In genomic region chr19:8485561-8486371, GRCh38 we compare ENCODE assay signal across 15 cellular contexts. TPM values are rescaled to one million over a fixed set of nuclear protein-coding genes. Genes with fewer than 3 reads are reported as not detected.
DNase-seq lines count a peak whose midpoint lies in the region; ATAC-seq, FAIRE-seq and TF ChIP-seq lines count a peak whose summit lies in the region.
"Had no signal": no experiment of that assay in that cellular context is flagged by ENCODE, and none has a peak within 500 bp of the region (broad histone marks: within the 10 kb centered on the region; RNA-seq: fewer than 3 reads in every experiment).

No MANE protein-coding gene starts in this region.

- TF ChIP-seq RAD21 in IMR-90 (IDR thresholded peaks at IDR 0.05; ENCODE audit: low read length) (no peak), GM12878 (IDR thresholded peaks at IDR 0.05; ENCODE audit: insufficient read depth, low read depth, low read length) (no peak)

- peaks cover 9% of the 10 kb centered on the region; the same call in 1 of the 2 replicates for H3K9me1 ChIP-seq in IMR-90 (ENCODE audit: insufficient read depth, low read length)

- H3K36me3 Mint-ChIP-seq in CD8-positive, alpha-beta T cell, result peaks cover 84% of the 10 kb centered on the region
- H3K36me3 Mint-ChIP-seq in neural crest cell (ENCODE audit: low read depth), result peaks cover 36% of the 10 kb centered on the region

- BruUV-seq in IMR-90 (replicated peaks; lab: Mats Ljungman, UMichigan) (TSS peak; percentile 83), GM12878 (replicated peaks; lab: Mats Ljungman, UMichigan) (TSS peak; percentile 79)

- SMC1A ChIA-PET in GM12878 (lab: Charles Lee; ENCODE audit: uncharacterized antibody, unreplicated experiment), result no interaction called here

- no peak overlapping the region for H2BK20ac ChIP-seq in IMR-90 (ENCODE audit: low read depth, low read length)

- TF ChIP-seq POLR2A in IMR-90 (IDR thresholded peaks at IDR 0.05; ENCODE audit: low read depth, low read length) (no peak), GM12878 (IDR thresholded peaks at IDR 0.05; ENCODE audit: low read depth, low read length) (no peak; the same call in none of the 2 replicates)

- H2BK15ac ChIP-seq in IMR-90 (ENCODE audit: low read depth, low read length), result no peak overlapping the region

- CTCF ChIA-PET in CD8-positive, alpha-beta T cell (lab: Charles Lee), result interaction anchor here (0.7 to 29.8 kb wide), 9 partner anchors 11 to 100 kb away, joined by 3 to 362 read pairs (median 6); partner anchors contain the start of genes MYO1F and ZNF414
- CTCF ChIA-PET in IMR-90 (lab: Yijun Ruan, JAX) (no interaction called here), GM12878 (lab: Yijun Ruan, JAX) (no interaction called here)

- H3K4me1 Mint-ChIP-seq in CD8-positive, alpha-beta T cell (ENCODE audit: low read depth), result peaks cover 53% of the 10 kb centered on the region
- H3K4me1 Mint-ChIP-seq in neural crest cell, result peaks cover 39% of the 10 kb centered on the region

- H3K18ac ChIP-seq in IMR-90 (ENCODE audit: low read depth, low read length), result no peak overlapping the region

- in situ Hi-C loops in IMR-90 (cut with MboI; ENCODE audit: low sequenced_read_pairs) (no loop called here), GM12878 (cut with MboI) (no loop called here)

- TF ChIP-seq EP300 in GM12878 (IDR thresholded peaks at IDR 0.05; ENCODE audit: borderline replicate concordance in 1 of 2, control insufficient read depth in 1 of 2, low read depth in 2 of 2, low read length in 2 of 2), result no peak

- peak overlapping the region; percentile 73 for H3K27ac Mint-ChIP-seq in CD8-positive, alpha-beta T cell
- H3K27ac Mint-ChIP-seq in neural crest cell (ENCODE audit: unreplicated experiment), result peak overlapping the region; percentile 89

- H4K5ac ChIP-seq in IMR-90 (ENCODE audit: low read depth, low read length), result no peak overlapping the region

- 97% methylated on average over 56 of the region's 62 CpGs; no CpG with 5 or more reads in 1 of the 2 experiments for WGBS in IMR-90 (ENCODE audit: extremely low coverage in 2 of 2, insufficient read length in 1 of 2), 2 experiments
- WGBS in GM12878 (ENCODE audit: insufficient coverage, insufficient replicate concordance, low lambda C conversion rate, missing lambda C conversion rate), result 99% methylated on average over 62 of the region's 62 CpGs

- H4K20me1 ChIP-seq in IMR-90 (ENCODE audit: insufficient read depth, low read length), result peaks cover 62% of the 10 kb centered on the region
- peaks cover 5% of the 10 kb centered on the region for H4K20me1 ChIP-seq in GM12878 (ENCODE audit: control insufficient read depth, insufficient read depth)

- no peak overlapping the region for H3K23ac ChIP-seq in IMR-90 (ENCODE audit: low read depth, low read length)

- H2AK9ac ChIP-seq in IMR-90 (replicated peaks; ENCODE audit: low read depth, low read length, poor library complexity), result no peak overlapping the region

- dilution Hi-C loops in IMR-90 (cut with HindIII; ENCODE audit: low sequenced_read_pairs, unreplicated experiment), result no loop called here

- H3K27ac ChIP-seq in CD8-positive, alpha-beta T cell (ENCODE audit: low read depth, low read length), result no peak overlapping the region
- H3K27ac ChIP-seq in IMR-90 (ENCODE audit: insufficient read depth, low read length), result no peak overlapping the region
- H3K27ac ChIP-seq in GM12878 (ENCODE audit: control insufficient read depth, insufficient read depth), result no peak overlapping the region
- H3K27ac ChIP-seq: hepatocyte, sigmoid colon had no signal

- no peak for TF ChIP-seq CTCF in CD8-positive, alpha-beta T cell (IDR thresholded peaks at IDR 0.05)
- TF ChIP-seq CTCF in IMR-90 (conservative IDR thresholded peaks at IDR 0.05; ENCODE audit: low read depth, low read length) (no peak), GM12878 (IDR thresholded peaks at IDR 0.05 in 2 of 3, conservative IDR thresholded peaks at IDR 0.05 in 1 of 3; ENCODE audit: control insufficient read depth in 2 of 3, extremely low read depth in 1 of 3, insufficient read depth in 1 of 3, low read depth in 3 of 3, low read length in 3 of 3) (no peak), neural crest cell (conservative IDR thresholded peaks at IDR 0.05) (no peak)

- no peak overlapping the region for H2AK5ac ChIP-seq in IMR-90 (ENCODE audit: low read depth, low read length)

- no peaks in the 10 kb centered on the region for H3K27me3 Mint-ChIP-seq in CD8-positive, alpha-beta T cell (ENCODE audit: low read depth)
- H3K27me3 Mint-ChIP-seq in neural crest cell (ENCODE audit: low read depth), result peaks cover 5% of the 10 kb centered on the region
- H3K27me3 Mint-ChIP-seq: naive B cell had no signal

- POLR2A ChIA-PET in CD8-positive, alpha-beta T cell (lab: Charles Lee), result interaction anchor here (3.8 kb wide), 1 partner anchor 93 kb away, joined by 25 read pairs; the partner anchor contains the start of gene MYO1F
- POLR2A ChIA-PET in IMR-90 (lab: Charles Lee; ENCODE audit: unreplicated experiment) (no interaction called here), GM12878 (lab: Charles Lee) (no interaction called here)

- no peak for ATAC-seq in CD8-positive, alpha-beta T cell
- no peak for ATAC-seq in IMR-90 (ENCODE audit: low read depth)
- no peak for ATAC-seq in GM12878
- no peak for ATAC-seq in HG03039 (IDR thresholded peaks at IDR 0.05; ENCODE audit: unreplicated experiment)
- no peak for ATAC-seq in HG03439 (IDR thresholded peaks at IDR 0.05; ENCODE audit: unreplicated experiment)

- H3K4me2 ChIP-seq in IMR-90 (ENCODE audit: low read depth, low read length) (no peak overlapping the region), GM12878 (ENCODE audit: control insufficient read depth, insufficient read depth) (no peak overlapping the region)
- H3K4me2 ChIP-seq: hepatocyte had no signal

- H3K4me1 ChIP-seq in CD8-positive, alpha-beta T cell (ENCODE audit: insufficient read depth, low read length), result peaks cover 36% of the 10 kb centered on the region
- H3K4me1 ChIP-seq in IMR-90 (ENCODE audit: control insufficient read depth, insufficient read depth, low read length) (no peaks in the 10 kb centered on the region), GM12878 (ENCODE audit: control insufficient read depth, insufficient read depth, low read length) (peaks cover 7% of the 10 kb centered on the region)

- peaks cover 7% of the 10 kb centered on the region for H3K79me2 ChIP-seq in GM12878 (ENCODE audit: control insufficient read depth, insufficient read depth, low read length)

- H3K4me3 ChIP-seq in CD8-positive, alpha-beta T cell (ENCODE audit: low read depth, low read length), result no peak overlapping the region
- H3K4me3 ChIP-seq in IMR-90 (ENCODE audit: insufficient read depth, low read depth, low read length) (no peak overlapping the region), GM12878 (no peak overlapping the region)
- H3K4me3 ChIP-seq: hepatocyte, sigmoid colon had no signal

- H3K36me3 ChIP-seq in CD8-positive, alpha-beta T cell (ENCODE audit: insufficient read depth, low read length), result peaks cover 37% of the 10 kb centered on the region
- peaks cover 78% of the 10 kb centered on the region for H3K36me3 ChIP-seq in IMR-90 (ENCODE audit: control insufficient read depth, insufficient read depth, low read length)
- peaks cover 48 to 60% of the 10 kb centered on the region in 2 experiments for H3K36me3 ChIP-seq in GM12878 (ENCODE audit: control insufficient read depth in 2 of 2, insufficient read depth in 2 of 2, low read length in 1 of 2)

- no peak overlapping the region for H3K4ac ChIP-seq in IMR-90 (ENCODE audit: low read depth, low read length)

- intact Hi-C loops in CD8-positive, alpha-beta T cell (cut with DNase I, micrococcal nuclease), result loop anchor here in 1 of 2 experiments (2.0 kb wide), 1 partner anchor 95 kb away; no protein-coding TSS in a partner anchor
- intact Hi-C loops in IMR-90 (cut with micrococcal nuclease), result no loop called here
- intact Hi-C loops in GM12878 (cut with micrococcal nuclease; ENCODE audit: unreplicated experiment), result no loop called here

- RAD21 ChIA-PET in GM12878 (lab: Charles Lee; ENCODE audit: unreplicated experiment), result no interaction called here

- H3K4me3 Mint-ChIP-seq in CD8-positive, alpha-beta T cell, result no peak overlapping the region
- H3K4me3 Mint-ChIP-seq in neural crest cell, result no peak overlapping the region

- H2BK5ac ChIP-seq in IMR-90 (ENCODE audit: low read depth, low read length, poor library complexity, severe bottlenecking), result no peak overlapping the region

- H3K79me1 ChIP-seq in IMR-90 (ENCODE audit: low read depth in 1 of 2, low read length in 2 of 2), result peaks cover 18 to 74% of the 10 kb centered on the region in 2 experiments

- H3K9me3 Mint-ChIP-seq in CD8-positive, alpha-beta T cell, result no peaks in the 10 kb centered on the region
- H3K9me3 Mint-ChIP-seq in neural crest cell, result no peaks in the 10 kb centered on the region
- H3K9me3 Mint-ChIP-seq: naive B cell had no signal

- no peak overlapping the region for H3K56ac ChIP-seq in IMR-90 (ENCODE audit: extremely low read depth, insufficient read depth, low read length)

- H4K91ac ChIP-seq in IMR-90 (ENCODE audit: insufficient read depth, low read depth, low read length), result no peak overlapping the region

- H4K8ac ChIP-seq in IMR-90 (ENCODE audit: low read depth in 2 of 2, low read length in 2 of 2), result no peak overlapping the region

- FAIRE-seq in GM12878 (lab: Jason Lieb, UNC), result no peak
- FAIRE-seq: colon, H54 had no signal

- H2AFZ ChIP-seq in IMR-90 (replicated peaks; ENCODE audit: low read length, poor library complexity) (no peak overlapping the region), GM12878 (ENCODE audit: control insufficient read depth, low read depth, low read length) (no peak overlapping the region)
- H2AFZ ChIP-seq: hepatocyte had no signal

- no peak overlapping the region for H2BK120ac ChIP-seq in IMR-90 (ENCODE audit: low read depth, low read length)

- no peak overlapping the region for H3K9ac ChIP-seq in IMR-90 (ENCODE audit: low read depth, low read length)
- H3K9ac ChIP-seq in GM12878 (ENCODE audit: control insufficient read depth, insufficient read depth, low read length), result no peak overlapping the region

- DNase-seq in CD8-positive, alpha-beta T cell, result no peak
- DNase-seq in IMR-90 (no peak), GM12878 (ENCODE audit: low read depth, low spot score) (no peak), neural crest cell (ENCODE audit: low read depth, low spot score) (no peak), SKM-1 (lab: John Stamatoyannopoulos, UW; ENCODE audit: unreplicated experiment) (no peak)
- DNase-seq: naive B cell, NCI-H2081, sigmoid colon had no signal

- H3K9me3 ChIP-seq in CD8-positive, alpha-beta T cell (ENCODE audit: low read length), result no peaks in the 10 kb centered on the region
- H3K9me3 ChIP-seq in IMR-90 (ENCODE audit: control insufficient read depth, insufficient read depth, low read length), result no peaks in the 10 kb centered on the region
- H3K9me3 ChIP-seq in GM12878 (replicated peaks; ENCODE audit: control insufficient read depth, insufficient read depth, low read length), result no peaks in the 10 kb centered on the region
- H3K9me3 ChIP-seq: sigmoid colon had no signal

- no peaks in the 10 kb centered on the region for H3K27me3 ChIP-seq in CD8-positive, alpha-beta T cell (ENCODE audit: insufficient read depth, low read length)
- H3K27me3 ChIP-seq in IMR-90 (ENCODE audit: control insufficient read depth, insufficient read depth, low read length) (no peaks in the 10 kb centered on the region), GM12878 (replicated peaks in 1 of 2; ENCODE audit: control insufficient read depth in 2 of 2, insufficient read depth in 2 of 2, low read length in 1 of 2) (no peaks in the 10 kb centered on the region)
- H3K27me3 ChIP-seq: hepatocyte, sigmoid colon had no signal

- H3K14ac ChIP-seq in IMR-90 (replicated peaks; ENCODE audit: low read depth, low read length), result no peak overlapping the region

RNA-seq across cellular contexts. Expression of gene PRAM1, which starts 16.7 kb away (rescaled TPM):
- total RNA-seq in CD8-positive, alpha-beta T cell, result 1 to 10 TPM; 1.8 to 1.9 TPM
- total RNA-seq in IMR-90 (2012; rRNA removed) (not detected in 2 replicates), GM12878 (2014; rRNA removed) (not detected in 2 replicates), GM12878 (2014; rRNA removed; fragmentation: Illumina TruSeq; extraction: Trizol) (not detected in 2 replicates), GM12878 (2021) (0.08 TPM in 1 of 2 replicates, not detected in the other), neural crest cell (0.21 and 0.55 TPM in 2 replicates)
- polyA plus RNA-seq in IMR-90 (2012; rRNA removed) (0.09 TPM in 2 replicates), GM12878 (2011; rRNA removed) (not detected in 2 replicates), GM12878 (2014; fragmentation: Illumina TruSeq; extraction: Trizol) (0.03 TPM in 1 of 2 replicates, not detected in the other), GM12878 (2014; fragmentation: Nextera tagmentation; extraction: Ambion mirVana) (not detected), GM12878 (2014; rRNA removed) (0.08 and 0.49 TPM in 2 replicates), GM12878 (2016; fragmentation: Nextera tagmentation; extraction: Ambion mirVana) (not detected)
- polyA plus RNA-seq in IMR-90 (2012; cell fraction: cytosol; rRNA removed), result 0.02 TPM in 1 of 2 replicates, not detected in the other
- polyA plus RNA-seq in IMR-90 (2012; cell fraction: nucleus; rRNA removed; ENCODE audit: low replicate concordance), result 0.66 and 0.70 TPM in 2 replicates
- 1.1 and 1.6 TPM in 2 replicates for total RNA-seq in GM12878 (2013; cell fraction: nucleolus; rRNA removed)
- polyA plus RNA-seq in GM12878 (2011; ENCODE audit: low read depth), result not detected
- polyA plus RNA-seq in GM12878 (2011; cell fraction: cytosol; rRNA removed), result not detected in 2 replicates
- 0.18 and 0.30 TPM in 2 replicates for polyA plus RNA-seq in GM12878 (2011; cell fraction: nucleus; rRNA removed)
- 0.10 and 0.24 TPM in 2 replicates for polyA plus RNA-seq in GM12878 (2012)
- not detected in 2 replicates for polyA minus RNA-seq in GM12878 (2011; rRNA and poly(A)+ RNA removed)
- not detected in 2 replicates for polyA minus RNA-seq in GM12878 (2011; cell fraction: cytosol; rRNA and poly(A)+ RNA removed)
- polyA minus RNA-seq in GM12878 (2011; cell fraction: nucleus; rRNA and poly(A)+ RNA removed), result not detected in 2 replicates
- total RNA-seq: M059J, SK-MEL-5 had no signal

RNA-seq across cellular contexts. Expression of gene ZNF414, which starts 28.2 kb away (rescaled TPM):
- 10 to 100 TPM; 26.3 to 33.1 TPM for total RNA-seq in CD8-positive, alpha-beta T cell
- total RNA-seq in IMR-90 (2012; rRNA removed) (1.1 and 3.2 TPM in 2 replicates), GM12878 (2014; rRNA removed) (4.4 and 5.3 TPM in 2 replicates), GM12878 (2014; rRNA removed; fragmentation: Illumina TruSeq; extraction: Trizol) (0.45 and 0.92 TPM in 2 replicates), GM12878 (2021) (23.7 and 26.4 TPM in 2 replicates), neural crest cell (31.1 and 31.8 TPM in 2 replicates)
- polyA plus RNA-seq in IMR-90 (2012; rRNA removed) (14.2 and 20.8 TPM in 2 replicates), GM12878 (2011; rRNA removed) (0.26 and 1.9 TPM in 2 replicates), GM12878 (2014; fragmentation: Illumina TruSeq; extraction: Trizol) (0.94 TPM in 1 of 2 replicates, not detected in the other), GM12878 (2014; fragmentation: Nextera tagmentation; extraction: Ambion mirVana) (under 1 TPM in 1 of 2 experiments, not detected in 1; 0.16 TPM), GM12878 (2014; rRNA removed) (12.5 and 24.5 TPM in 2 replicates), GM12878 (2016; fragmentation: Nextera tagmentation; extraction: Ambion mirVana) (10 to 100 TPM in 1 of 2 experiments, 1 to 10 TPM in 1; 5.7 to 12.1 TPM)
- 28.7 and 38.5 TPM in 2 replicates for polyA plus RNA-seq in IMR-90 (2012; cell fraction: cytosol; rRNA removed)
- polyA plus RNA-seq in IMR-90 (2012; cell fraction: nucleus; rRNA removed; ENCODE audit: low replicate concordance), result 35.8 and 108 TPM in 2 replicates
- 8.0 and 13.6 TPM in 2 replicates for total RNA-seq in GM12878 (2013; cell fraction: nucleolus; rRNA removed)
- 5.8 TPM for polyA plus RNA-seq in GM12878 (2011; ENCODE audit: low read depth)
- 3.2 and 3.9 TPM in 2 replicates for polyA plus RNA-seq in GM12878 (2011; cell fraction: cytosol; rRNA removed)
- polyA plus RNA-seq in GM12878 (2011; cell fraction: nucleus; rRNA removed), result 17.8 and 22.8 TPM in 2 replicates
- polyA plus RNA-seq in GM12878 (2012), result 15.5 and 15.9 TPM in 2 replicates
- polyA minus RNA-seq in GM12878 (2011; rRNA and poly(A)+ RNA removed), result 0.80 and 3.5 TPM in 2 replicates
- polyA minus RNA-seq in GM12878 (2011; cell fraction: cytosol; rRNA and poly(A)+ RNA removed), result 5.8 and 9.2 TPM in 2 replicates
- polyA minus RNA-seq in GM12878 (2011; cell fraction: nucleus; rRNA and poly(A)+ RNA removed), result 3.1 and 6.0 TPM in 2 replicates

RNA-seq across cellular contexts. Expression of gene HNRNPM, which starts 41.0 kb away (rescaled TPM):
- total RNA-seq in CD8-positive, alpha-beta T cell, result 100 to 1,000 TPM; 268 to 278 TPM
- 75.6 and 90.5 TPM in 2 replicates for total RNA-seq in IMR-90 (2012; rRNA removed)
- polyA plus RNA-seq in IMR-90 (2012; rRNA removed), result 197 and 249 TPM in 2 replicates
- 223 and 344 TPM in 2 replicates for polyA plus RNA-seq in IMR-90 (2012; cell fraction: cytosol; rRNA removed)
- 124 and 380 TPM in 2 replicates for polyA plus RNA-seq in IMR-90 (2012; cell fraction: nucleus; rRNA removed; ENCODE audit: low replicate concordance)
- 182 and 185 TPM in 2 replicates for total RNA-seq in GM12878 (2013; cell fraction: nucleolus; rRNA removed)
- total RNA-seq in GM12878 (2014; rRNA removed), result 127 and 175 TPM in 2 replicates
- 146 and 155 TPM in 2 replicates for total RNA-seq in GM12878 (2014; rRNA removed; fragmentation: Illumina TruSeq; extraction: Trizol)
- 314 and 339 TPM in 2 replicates for total RNA-seq in GM12878 (2021)
- 138 TPM for polyA plus RNA-seq in GM12878 (2011; ENCODE audit: low read depth)
- 131 and 134 TPM in 2 replicates for polyA plus RNA-seq in GM12878 (2011; rRNA removed)
- 149 and 253 TPM in 2 replicates for polyA plus RNA-seq in GM12878 (2011; cell fraction: cytosol; rRNA removed)
- 161 and 230 TPM in 2 replicates for polyA plus RNA-seq in GM12878 (2011; cell fraction: nucleus; rRNA removed)
- polyA plus RNA-seq in GM12878 (2012), result 155 and 193 TPM in 2 replicates
- polyA plus RNA-seq in GM12878 (2014; fragmentation: Illumina TruSeq; extraction: Trizol), result 233 and 245 TPM in 2 replicates
- polyA plus RNA-seq in GM12878 (2014; fragmentation: Nextera tagmentation; extraction: Ambion mirVana), result 10 to 100 TPM; 14.3 to 35.9 TPM
- polyA plus RNA-seq in GM12878 (2014; rRNA removed), result 220 and 260 TPM in 2 replicates
- polyA plus RNA-seq in GM12878 (2016; fragmentation: Nextera tagmentation; extraction: Ambion mirVana), result 100 to 1,000 TPM; 374 to 415 TPM
- polyA minus RNA-seq in GM12878 (2011; rRNA and poly(A)+ RNA removed), result 98.7 and 117 TPM in 2 replicates
- polyA minus RNA-seq in GM12878 (2011; cell fraction: cytosol; rRNA and poly(A)+ RNA removed), result 77.2 and 93.8 TPM in 2 replicates
- 66.1 and 115 TPM in 2 replicates for polyA minus RNA-seq in GM12878 (2011; cell fraction: nucleus; rRNA and poly(A)+ RNA removed)
- 493 and 498 TPM in 2 replicates for total RNA-seq in neural crest cell
